Comparison of ENCODE assay signal across 8 cellular contexts in genomic region chr13:27425918-27426630, GRCh38.
DNase-seq lines count a peak whose midpoint lies in the region; ATAC-seq lines count a peak whose summit lies in the region.

No MANE protein-coding gene starts in this region.

- H3K27ac ChIP-seq in cingulate gyrus (ENCODE audit: low read depth, low read length): peak overlapping the region; percentile 81

- ATAC-seq in HG02973 (IDR thresholded peaks at IDR 0.05; ENCODE audit: unreplicated experiment): peak; percentile 43
- ATAC-seq in activated CD4-positive, CD25-positive, alpha-beta regulatory T cell treated with anti-CD3 and anti-CD28 coated beads, Interleukin-2, amount 50 U/mL, for 24 hours: peak; percentile 60 to 62

- peak in 2 of 3 experiments; percentile 56 to 72 for DNase-seq in NCI-H1417 (lab: John Stamatoyannopoulos, UW)
- DNase-seq in NCI-H1417 treated with DMSO at 0.1 percent for 48 hours (lab: John Stamatoyannopoulos, UW): no peak
- DNase-seq in NCI-H2196 (lab: John Stamatoyannopoulos, UW; ENCODE audit: unreplicated experiment): peak; percentile 29
- DNase-seq in left kidney (ENCODE audit: low read depth, low spot score): peak; percentile 35
- DNase-seq in stimulated activated CD4-positive, alpha-beta T cell treated with anti-CD3 and anti-CD28 coated beads, Interleukin-4, amount 100 ng/mL, for 24 hours: peak; percentile 79
